ENCODE assay signal across 6 cellular contexts in the genomic region with DNA sequence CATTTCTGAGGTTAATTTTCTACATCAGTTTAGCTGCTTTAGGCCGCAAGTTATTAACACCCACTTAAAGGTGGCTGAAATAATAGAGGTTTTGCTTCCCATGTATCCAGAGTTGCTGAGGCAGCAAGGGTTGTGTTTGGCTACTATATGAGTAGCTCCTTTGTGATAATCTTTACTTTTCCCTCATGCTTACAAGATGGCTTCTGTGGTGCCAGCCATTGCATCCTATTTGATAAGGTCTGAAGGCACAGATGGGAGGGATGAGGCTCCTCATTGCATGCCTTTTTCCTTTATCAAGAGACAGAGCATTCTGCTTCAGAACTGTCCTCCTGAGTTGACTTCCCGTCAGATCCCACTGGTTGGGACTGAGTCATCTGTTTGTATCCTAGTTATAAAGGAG.
"Had no signal": no experiment of that assay in that cellular context is flagged by ENCODE, and none has a peak within 500 bp of the region (broad histone marks: within the 10 kb centered on the region; RNA-seq: fewer than 3 reads in every experiment).

No MANE protein-coding gene starts in this region.

- ATAC-seq: HepG2 had no signal

- FAIRE-seq: HepG2, HTR-8/SVneo had no signal

- H3K27ac ChIP-seq: HL-60 had no signal

- DNase-seq: IMR-90, KBM-7, KG1 had no signal
